ENCODE assay signal across 2 cellular contexts in the genomic region with DNA sequence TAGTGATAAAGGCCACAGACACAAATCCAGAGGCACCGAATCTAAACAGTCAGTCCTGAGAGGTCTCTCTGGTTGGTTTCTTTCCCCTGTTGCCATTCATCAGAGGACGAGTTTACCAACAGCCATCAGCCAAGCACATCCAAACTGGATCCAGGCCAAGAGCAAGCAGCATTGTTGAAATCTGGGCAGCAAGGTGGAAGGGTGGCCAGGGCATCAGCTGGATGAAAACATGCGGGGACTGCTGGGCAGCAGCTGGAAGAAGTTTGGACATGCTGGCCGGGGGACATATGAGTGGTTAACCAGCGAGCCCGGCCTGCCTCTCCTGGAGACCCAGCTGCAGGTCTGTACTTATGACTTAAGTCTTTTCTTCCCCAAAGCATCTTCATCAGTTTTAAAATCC.
TF ChIP-seq lines count a peak whose summit lies in the region.

A gene (plus strand): TSS at position 62 of the 400 bp plus-strand sequence. CDS start 168 bp downstream, at position 230.

TF ChIP-seq in HepG2, 621 proteins besides CTCF, POLR2A, EP300 and RAD21 (continues in another document):
- no peak for TF ChIP-seq ZNF790 (CRISPR knock-in tag; IDR thresholded peaks at IDR 0.05; ENCODE audit: borderline replicate concordance)
- no peak for TF ChIP-seq HES4 (CRISPR knock-in tag; IDR thresholded peaks at IDR 0.05; ENCODE audit: borderline replicate concordance)
- no peak for TF ChIP-seq HOXA7 (CRISPR knock-in tag; IDR thresholded peaks at IDR 0.05)
- TF ChIP-seq CCDC6 (CRISPR knock-in tag; IDR thresholded peaks at IDR 0.05): no peak
- TF ChIP-seq, protein P1, sequence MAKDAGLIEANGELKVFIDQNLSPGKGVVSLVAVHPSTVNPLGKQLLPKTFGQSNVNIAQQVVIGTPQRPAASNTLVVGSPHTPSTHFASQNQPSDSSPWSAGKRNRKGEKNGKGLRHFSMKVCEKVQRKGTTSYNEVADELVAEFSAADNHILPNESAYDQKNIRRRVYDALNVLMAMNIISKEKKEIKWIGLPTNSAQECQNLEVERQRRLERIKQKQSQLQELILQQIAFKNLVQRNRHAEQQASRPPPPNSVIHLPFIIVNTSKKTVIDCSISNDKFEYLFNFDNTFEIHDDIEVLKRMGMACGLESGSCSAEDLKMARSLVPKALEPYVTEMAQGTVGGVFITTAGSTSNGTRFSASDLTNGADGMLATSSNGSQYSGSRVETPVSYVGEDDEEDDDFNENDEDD (CRISPR knock-in tag; IDR thresholded peaks at IDR 0.05; ENCODE audit: borderline replicate concordance): no peak
- no peak for TF ChIP-seq ZNF724P (CRISPR knock-in tag; IDR thresholded peaks at IDR 0.05; ENCODE audit: borderline replicate concordance)
- no peak for TF ChIP-seq ZNF543 (CRISPR knock-in tag; IDR thresholded peaks at IDR 0.05)
- no peak for TF ChIP-seq TARDBP (CRISPR knock-in tag; IDR thresholded peaks at IDR 0.05)
- no peak for TF ChIP-seq NFKB2 (CRISPR knock-in tag; IDR thresholded peaks at IDR 0.05; ENCODE audit: borderline replicate concordance)
- TF ChIP-seq, protein P2, sequence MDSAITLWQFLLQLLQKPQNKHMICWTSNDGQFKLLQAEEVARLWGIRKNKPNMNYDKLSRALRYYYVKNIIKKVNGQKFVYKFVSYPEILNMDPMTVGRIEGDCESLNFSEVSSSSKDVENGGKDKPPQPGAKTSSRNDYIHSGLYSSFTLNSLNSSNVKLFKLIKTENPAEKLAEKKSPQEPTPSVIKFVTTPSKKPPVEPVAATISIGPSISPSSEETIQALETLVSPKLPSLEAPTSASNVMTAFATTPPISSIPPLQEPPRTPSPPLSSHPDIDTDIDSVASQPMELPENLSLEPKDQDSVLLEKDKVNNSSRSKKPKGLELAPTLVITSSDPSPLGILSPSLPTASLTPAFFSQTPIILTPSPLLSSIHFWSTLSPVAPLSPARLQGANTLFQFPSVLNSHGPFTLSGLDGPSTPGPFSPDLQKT (CRISPR knock-in tag; IDR thresholded peaks at IDR 0.05; ENCODE audit: borderline replicate concordance): no peak
- TF ChIP-seq, protein P3, sequence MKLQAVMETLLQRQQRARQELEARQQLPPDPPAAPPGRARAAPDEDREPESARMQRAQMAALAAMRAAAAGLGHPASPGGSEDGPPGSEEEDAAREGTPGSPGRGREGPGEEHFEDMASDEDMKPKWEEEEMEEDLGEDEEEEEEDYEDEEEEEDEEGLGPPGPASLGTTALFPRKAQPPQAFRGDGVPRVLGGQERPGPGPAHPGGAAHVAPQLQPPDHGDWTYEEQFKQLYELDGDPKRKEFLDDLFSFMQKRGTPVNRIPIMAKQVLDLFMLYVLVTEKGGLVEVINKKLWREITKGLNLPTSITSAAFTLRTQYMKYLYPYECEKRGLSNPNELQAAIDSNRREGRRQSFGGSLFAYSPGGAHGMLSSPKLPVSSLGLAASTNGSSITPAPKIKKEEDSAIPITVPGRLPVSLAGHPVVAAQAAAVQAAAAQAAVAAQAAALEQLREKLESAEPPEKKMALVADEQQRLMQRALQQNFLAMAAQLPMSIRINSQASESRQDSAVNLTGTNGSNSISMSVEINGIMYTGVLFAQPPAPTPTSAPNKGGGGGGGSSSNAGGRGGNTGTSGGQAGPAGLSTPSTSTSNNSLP (IDR thresholded peaks at IDR 0.05; ENCODE audit: low read depth, low read length): no peak
- no peak for TF ChIP-seq FOXO1 (CRISPR knock-in tag; IDR thresholded peaks at IDR 0.05)
- TF ChIP-seq JDP2 (CRISPR knock-in tag; IDR thresholded peaks at IDR 0.05; ENCODE audit: borderline replicate concordance): no peak
- TF ChIP-seq, protein P4, sequence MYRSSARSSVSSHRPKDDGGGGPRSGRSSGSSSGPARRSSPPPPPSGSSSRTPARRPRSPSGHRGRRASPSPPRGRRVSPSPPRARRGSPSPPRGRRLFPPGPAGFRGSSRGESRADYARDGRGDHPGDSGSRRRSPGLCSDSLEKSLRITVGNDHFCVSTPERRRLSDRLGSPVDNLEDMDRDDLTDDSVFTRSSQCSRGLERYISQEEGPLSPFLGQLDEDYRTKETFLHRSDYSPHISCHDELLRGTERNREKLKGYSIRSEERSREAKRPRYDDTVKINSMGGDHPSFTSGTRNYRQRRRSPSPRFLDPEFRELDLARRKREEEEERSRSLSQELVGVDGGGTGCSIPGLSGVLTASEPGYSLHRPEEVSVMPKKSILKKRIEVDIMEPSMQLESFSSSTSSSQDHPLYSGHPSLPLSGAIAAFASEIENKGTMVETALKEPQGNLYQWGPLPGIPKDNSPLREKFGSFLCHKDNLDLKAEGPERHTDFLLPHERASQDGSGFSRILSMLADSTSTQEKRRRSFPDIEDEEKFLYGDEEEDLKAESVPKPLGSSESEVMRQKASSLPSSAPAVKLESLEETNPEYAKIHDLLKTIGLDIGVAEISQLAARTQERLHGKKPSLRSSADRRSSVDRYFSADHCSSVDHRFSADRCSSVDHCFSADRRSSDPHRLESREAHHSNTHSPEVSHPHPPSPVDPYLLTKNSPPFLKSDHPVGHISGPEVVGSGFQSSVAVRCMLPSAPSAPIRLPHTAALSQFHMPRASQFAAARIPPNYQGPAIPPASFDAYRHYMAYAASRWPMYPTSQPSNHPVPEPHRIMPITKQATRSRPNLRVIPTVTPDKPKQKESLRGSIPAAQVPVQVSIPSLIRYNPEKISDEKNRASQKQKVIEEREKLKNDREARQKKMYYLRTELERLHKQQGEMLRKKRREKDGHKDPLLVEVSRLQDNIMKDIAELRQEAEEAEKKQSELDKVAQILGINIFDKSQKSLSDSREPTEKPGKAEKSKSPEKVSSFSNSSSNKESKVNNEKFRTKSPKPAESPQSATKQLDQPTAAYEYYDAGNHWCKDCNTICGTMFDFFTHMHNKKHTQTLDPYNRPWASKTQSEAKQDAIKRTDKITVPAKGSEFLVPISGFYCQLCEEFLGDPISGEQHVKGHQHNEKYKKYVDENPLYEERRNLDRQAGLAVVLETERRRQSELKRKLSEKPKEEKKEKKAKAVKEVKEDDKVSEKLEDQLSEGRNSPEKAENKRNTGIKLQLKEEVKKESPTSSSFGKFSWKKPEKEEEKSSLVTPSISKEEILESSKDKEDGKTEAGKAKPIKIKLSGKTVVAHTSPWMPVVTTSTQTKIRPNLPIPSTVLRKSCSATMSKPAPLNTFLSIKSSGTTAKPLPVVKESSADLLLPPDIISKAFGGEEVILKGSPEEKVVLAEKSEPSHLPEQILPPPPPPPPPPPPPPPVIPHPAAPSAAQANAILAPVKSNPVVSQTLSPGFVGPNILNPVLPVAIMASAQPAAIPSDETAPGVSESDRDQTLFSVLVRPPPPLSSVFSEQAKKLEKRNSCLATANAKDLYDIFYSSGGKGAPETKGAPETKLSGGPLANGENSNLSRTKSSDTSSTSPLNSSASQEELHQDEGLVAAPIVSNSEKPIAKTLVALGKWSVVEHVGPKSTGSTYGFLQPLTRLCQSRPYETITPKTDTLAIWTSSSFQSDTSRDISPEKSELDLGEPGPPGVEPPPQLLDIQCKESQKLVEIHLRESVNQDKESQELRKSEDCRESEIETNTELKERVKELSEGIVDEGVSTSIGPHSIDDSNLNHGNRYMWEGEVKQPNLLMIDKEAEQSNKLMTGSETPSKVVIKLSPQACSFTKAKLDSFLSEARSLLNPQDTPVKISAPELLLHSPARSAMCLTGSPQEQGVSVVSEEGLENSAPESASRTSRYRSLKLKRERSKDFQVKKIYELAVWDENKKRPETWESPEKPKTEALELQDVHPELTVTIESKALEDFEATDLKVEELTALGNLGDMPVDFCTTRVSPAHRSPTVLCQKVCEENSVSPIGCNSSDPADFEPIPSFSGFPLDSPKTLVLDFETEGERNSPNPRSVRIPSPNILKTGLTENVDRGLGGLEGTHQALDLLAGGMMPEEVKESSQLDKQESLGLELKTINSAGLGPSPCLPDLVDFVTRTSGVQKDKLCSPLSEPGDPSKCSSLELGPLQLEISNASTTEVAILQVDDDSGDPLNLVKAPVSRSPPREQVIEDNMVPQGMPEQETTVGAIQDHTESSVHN (CRISPR knock-in tag; IDR thresholded peaks at IDR 0.05): no peak

TF ChIP-seq in WTC11, 78 proteins besides CTCF, POLR2A, EP300 and RAD21 (continues in another document):
- TF ChIP-seq JUN (CRISPR knock-in tag; IDR thresholded peaks at IDR 0.05) (no peak), ZNF396 (CRISPR knock-in tag; IDR thresholded peaks at IDR 0.05; ENCODE audit: borderline replicate concordance) (no peak), MYBL2 (CRISPR knock-in tag; IDR thresholded peaks at IDR 0.05) (no peak), RELA (CRISPR knock-in tag; IDR thresholded peaks at IDR 0.05; ENCODE audit: borderline replicate concordance) (no peak), CREM (CRISPR knock-in tag; IDR thresholded peaks at IDR 0.05) (no peak), ESRRA (CRISPR knock-in tag; IDR thresholded peaks at IDR 0.05; ENCODE audit: borderline replicate concordance) (no peak), RORB (CRISPR knock-in tag; IDR thresholded peaks at IDR 0.05) (no peak), ZNF317 (CRISPR knock-in tag; IDR thresholded peaks at IDR 0.05; ENCODE audit: borderline replicate concordance, low read depth) (no peak)
- TF ChIP-seq, protein P5, sequence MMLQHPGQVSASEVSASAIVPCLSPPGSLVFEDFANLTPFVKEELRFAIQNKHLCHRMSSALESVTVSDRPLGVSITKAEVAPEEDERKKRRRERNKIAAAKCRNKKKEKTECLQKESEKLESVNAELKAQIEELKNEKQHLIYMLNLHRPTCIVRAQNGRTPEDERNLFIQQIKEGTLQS (CRISPR knock-in tag; conservative IDR thresholded peaks at IDR 0.05): no peak
- TF ChIP-seq, protein P6, sequence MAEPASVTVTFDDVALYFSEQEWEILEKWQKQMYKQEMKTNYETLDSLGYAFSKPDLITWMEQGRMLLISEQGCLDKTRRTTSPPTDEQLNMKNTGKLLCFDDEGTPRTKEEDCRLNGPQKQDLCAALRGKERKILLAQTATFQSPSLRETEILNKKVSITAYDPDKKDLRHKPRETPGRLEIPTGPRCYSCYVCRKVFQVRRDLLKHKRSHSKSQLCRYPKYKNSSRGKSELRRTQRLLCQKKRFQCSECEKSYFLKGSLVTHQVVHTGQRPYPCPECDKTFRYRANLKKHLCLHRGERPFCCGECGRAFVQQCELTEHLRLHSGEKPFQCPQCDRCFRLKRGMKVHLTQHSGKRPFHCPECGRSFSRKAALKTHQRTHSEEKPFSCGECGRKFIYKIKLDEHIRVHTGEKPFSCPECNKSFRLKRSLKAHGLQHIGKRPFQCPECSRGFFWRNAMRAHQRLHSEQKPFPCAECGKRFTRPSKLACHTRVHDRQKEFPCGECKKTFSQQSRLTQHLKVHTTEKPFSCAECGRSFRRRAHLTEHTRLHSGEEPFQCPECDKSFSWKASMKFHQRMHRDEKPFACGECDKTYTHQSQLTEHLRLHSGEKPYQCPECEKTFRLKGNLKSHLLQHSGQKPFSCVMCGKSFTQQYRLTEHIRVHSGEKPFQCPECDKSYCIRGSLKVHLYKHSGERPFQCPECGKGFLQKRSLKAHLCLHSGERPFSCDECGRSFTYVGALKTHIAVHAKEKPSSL (CRISPR knock-in tag; conservative IDR thresholded peaks at IDR 0.05): no peak
- TF ChIP-seq, protein P7, sequence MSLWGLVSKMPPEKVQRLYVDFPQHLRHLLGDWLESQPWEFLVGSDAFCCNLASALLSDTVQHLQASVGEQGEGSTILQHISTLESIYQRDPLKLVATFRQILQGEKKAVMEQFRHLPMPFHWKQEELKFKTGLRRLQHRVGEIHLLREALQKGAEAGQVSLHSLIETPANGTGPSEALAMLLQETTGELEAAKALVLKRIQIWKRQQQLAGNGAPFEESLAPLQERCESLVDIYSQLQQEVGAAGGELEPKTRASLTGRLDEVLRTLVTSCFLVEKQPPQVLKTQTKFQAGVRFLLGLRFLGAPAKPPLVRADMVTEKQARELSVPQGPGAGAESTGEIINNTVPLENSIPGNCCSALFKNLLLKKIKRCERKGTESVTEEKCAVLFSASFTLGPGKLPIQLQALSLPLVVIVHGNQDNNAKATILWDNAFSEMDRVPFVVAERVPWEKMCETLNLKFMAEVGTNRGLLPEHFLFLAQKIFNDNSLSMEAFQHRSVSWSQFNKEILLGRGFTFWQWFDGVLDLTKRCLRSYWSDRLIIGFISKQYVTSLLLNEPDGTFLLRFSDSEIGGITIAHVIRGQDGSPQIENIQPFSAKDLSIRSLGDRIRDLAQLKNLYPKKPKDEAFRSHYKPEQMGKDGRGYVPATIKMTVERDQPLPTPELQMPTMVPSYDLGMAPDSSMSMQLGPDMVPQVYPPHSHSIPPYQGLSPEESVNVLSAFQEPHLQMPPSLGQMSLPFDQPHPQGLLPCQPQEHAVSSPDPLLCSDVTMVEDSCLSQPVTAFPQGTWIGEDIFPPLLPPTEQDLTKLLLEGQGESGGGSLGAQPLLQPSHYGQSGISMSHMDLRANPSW (CRISPR knock-in tag; conservative IDR thresholded peaks at IDR 0.05; ENCODE audit: low read depth): no peak
- TF ChIP-seq, protein P8, sequence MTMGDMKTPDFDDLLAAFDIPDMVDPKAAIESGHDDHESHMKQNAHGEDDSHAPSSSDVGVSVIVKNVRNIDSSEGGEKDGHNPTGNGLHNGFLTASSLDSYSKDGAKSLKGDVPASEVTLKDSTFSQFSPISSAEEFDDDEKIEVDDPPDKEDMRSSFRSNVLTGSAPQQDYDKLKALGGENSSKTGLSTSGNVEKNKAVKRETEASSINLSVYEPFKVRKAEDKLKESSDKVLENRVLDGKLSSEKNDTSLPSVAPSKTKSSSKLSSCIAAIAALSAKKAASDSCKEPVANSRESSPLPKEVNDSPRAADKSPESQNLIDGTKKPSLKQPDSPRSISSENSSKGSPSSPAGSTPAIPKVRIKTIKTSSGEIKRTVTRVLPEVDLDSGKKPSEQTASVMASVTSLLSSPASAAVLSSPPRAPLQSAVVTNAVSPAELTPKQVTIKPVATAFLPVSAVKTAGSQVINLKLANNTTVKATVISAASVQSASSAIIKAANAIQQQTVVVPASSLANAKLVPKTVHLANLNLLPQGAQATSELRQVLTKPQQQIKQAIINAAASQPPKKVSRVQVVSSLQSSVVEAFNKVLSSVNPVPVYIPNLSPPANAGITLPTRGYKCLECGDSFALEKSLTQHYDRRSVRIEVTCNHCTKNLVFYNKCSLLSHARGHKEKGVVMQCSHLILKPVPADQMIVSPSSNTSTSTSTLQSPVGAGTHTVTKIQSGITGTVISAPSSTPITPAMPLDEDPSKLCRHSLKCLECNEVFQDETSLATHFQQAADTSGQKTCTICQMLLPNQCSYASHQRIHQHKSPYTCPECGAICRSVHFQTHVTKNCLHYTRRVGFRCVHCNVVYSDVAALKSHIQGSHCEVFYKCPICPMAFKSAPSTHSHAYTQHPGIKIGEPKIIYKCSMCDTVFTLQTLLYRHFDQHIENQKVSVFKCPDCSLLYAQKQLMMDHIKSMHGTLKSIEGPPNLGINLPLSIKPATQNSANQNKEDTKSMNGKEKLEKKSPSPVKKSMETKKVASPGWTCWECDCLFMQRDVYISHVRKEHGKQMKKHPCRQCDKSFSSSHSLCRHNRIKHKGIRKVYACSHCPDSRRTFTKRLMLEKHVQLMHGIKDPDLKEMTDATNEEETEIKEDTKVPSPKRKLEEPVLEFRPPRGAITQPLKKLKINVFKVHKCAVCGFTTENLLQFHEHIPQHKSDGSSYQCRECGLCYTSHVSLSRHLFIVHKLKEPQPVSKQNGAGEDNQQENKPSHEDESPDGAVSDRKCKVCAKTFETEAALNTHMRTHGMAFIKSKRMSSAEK (CRISPR knock-in tag; IDR thresholded peaks at IDR 0.05; ENCODE audit: borderline replicate concordance): no peak
- TF ChIP-seq, protein P9, sequence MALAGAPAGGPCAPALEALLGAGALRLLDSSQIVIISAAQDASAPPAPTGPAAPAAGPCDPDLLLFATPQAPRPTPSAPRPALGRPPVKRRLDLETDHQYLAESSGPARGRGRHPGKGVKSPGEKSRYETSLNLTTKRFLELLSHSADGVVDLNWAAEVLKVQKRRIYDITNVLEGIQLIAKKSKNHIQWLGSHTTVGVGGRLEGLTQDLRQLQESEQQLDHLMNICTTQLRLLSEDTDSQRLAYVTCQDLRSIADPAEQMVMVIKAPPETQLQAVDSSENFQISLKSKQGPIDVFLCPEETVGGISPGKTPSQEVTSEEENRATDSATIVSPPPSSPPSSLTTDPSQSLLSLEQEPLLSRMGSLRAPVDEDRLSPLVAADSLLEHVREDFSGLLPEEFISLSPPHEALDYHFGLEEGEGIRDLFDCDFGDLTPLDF (CRISPR knock-in tag; IDR thresholded peaks at IDR 0.05): no peak
